In the genomic region with DNA sequence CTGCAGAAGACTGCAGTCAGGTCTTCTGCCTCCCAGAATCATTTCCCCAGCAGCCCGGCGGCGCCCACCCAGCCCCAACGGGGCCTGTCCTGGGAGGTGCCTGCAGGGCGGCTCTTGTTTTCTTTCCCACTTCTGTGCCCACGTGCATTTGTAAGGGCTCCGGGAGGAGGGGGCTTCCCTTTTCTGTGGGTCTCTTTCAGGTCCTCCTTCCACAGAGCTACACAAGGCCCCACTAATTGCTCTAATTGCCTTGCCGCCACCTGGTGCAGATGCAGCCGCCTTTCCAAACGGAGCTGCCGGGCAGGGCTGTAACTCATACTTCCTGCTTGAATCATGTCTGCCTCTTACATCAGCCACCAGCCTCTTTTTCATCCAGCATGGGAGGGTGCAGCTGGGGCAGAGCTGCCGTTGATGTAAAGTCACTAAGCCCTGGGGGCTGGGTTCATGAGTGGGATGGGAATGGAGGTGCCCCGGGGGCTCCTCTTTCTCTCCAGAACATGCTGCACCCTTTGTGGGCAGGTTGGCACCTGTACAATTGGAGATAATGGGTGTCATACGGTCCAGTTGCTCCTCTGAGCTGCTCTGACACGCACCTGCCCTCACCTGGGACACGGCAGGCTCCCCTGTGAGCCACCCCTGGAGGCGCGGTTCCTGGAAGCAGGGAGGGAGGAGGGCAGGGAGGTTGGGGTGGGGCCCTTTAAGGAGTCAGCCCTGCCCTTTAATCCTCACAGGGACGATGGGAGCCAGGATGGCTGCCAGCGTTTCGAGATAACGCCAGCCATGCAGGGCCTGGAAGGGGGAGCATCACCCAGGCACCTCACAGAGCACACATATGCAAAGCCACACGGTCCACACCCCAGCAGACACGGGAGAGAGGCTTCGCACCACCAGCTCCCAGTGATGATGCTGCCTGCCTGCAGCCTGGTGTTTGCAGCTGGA, we compare ENCODE assay signal across 1 cellular context.
A peak's percentile ranks its signal among the peaks of the same experiment; 100 is the strongest.
TF ChIP-seq lines count a peak whose summit lies in the region.

No MANE protein-coding gene starts in this region.

TF ChIP-seq in HepG2, 621 proteins besides CTCF, POLR2A, EP300 and RAD21 (continued from another document and continues in another):
- TF ChIP-seq, protein P1, sequence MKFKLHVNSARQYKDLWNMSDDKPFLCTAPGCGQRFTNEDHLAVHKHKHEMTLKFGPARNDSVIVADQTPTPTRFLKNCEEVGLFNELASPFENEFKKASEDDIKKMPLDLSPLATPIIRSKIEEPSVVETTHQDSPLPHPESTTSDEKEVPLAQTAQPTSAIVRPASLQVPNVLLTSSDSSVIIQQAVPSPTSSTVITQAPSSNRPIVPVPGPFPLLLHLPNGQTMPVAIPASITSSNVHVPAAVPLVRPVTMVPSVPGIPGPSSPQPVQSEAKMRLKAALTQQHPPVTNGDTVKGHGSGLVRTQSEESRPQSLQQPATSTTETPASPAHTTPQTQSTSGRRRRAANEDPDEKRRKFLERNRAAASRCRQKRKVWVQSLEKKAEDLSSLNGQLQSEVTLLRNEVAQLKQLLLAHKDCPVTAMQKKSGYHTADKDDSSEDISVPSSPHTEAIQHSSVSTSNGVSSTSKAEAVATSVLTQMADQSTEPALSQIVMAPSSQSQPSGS (CRISPR knock-in tag; IDR thresholded peaks at IDR 0.05): no peak
- TF ChIP-seq MAFF (IDR thresholded peaks at IDR 0.05; ENCODE audit: low read depth, low read length) (no peak), ZNF496 (CRISPR knock-in tag; IDR thresholded peaks at IDR 0.05; ENCODE audit: insufficient replicate concordance) (no peak), ZC3H13 (CRISPR knock-in tag; IDR thresholded peaks at IDR 0.05) (no peak), MATR3 (CRISPR knock-in tag; IDR thresholded peaks at IDR 0.05) (no peak), RFXANK (CRISPR knock-in tag; IDR thresholded peaks at IDR 0.05) (no peak), FOXA3 (CRISPR knock-in tag; IDR thresholded peaks at IDR 0.05) (peak; percentile 59), PRMT3 (CRISPR knock-in tag; IDR thresholded peaks at IDR 0.05; ENCODE audit: borderline replicate concordance, low read depth) (no peak), HOXD1 (CRISPR knock-in tag; IDR thresholded peaks at IDR 0.05) (0 out of 2 replicates have a peak, but pooled peaks have one; percentile 12), ZFP62 (CRISPR knock-in tag; IDR thresholded peaks at IDR 0.05) (no peak), NFYC (CRISPR knock-in tag; IDR thresholded peaks at IDR 0.05) (no peak), YY1 (IDR thresholded peaks at IDR 0.05; ENCODE audit: insufficient read depth, insufficient replicate concordance, low read depth, low read length) (no peak), FOSL2 (CRISPR knock-in tag; IDR thresholded peaks at IDR 0.05) (peak; percentile 89), ZKSCAN1 (IDR thresholded peaks at IDR 0.05; ENCODE audit: low read length) (no peak), TMF1 (CRISPR knock-in tag; IDR thresholded peaks at IDR 0.05; ENCODE audit: low read depth) (no peak), ZNF737 (CRISPR knock-in tag; IDR thresholded peaks at IDR 0.05; ENCODE audit: borderline replicate concordance) (no peak), TEAD3 (CRISPR knock-in tag; optimal IDR thresholded peaks at IDR 0.05; ENCODE audit: borderline replicate concordance) (no peak), ZNF841 (CRISPR knock-in tag; IDR thresholded peaks at IDR 0.05; ENCODE audit: borderline replicate concordance) (no peak), WIZ (CRISPR knock-in tag; IDR thresholded peaks at IDR 0.05) (no peak), PCBP1 (IDR thresholded peaks at IDR 0.05; ENCODE audit: borderline replicate concordance, low read depth, low read length) (no peak), FOXA1 (IDR thresholded peaks at IDR 0.05) (no peak), FOXA1 (CRISPR knock-in tag; IDR thresholded peaks at IDR 0.05) (no peak), ZNF552 (CRISPR knock-in tag; IDR thresholded peaks at IDR 0.05; ENCODE audit: borderline replicate concordance) (0 out of 2 replicates have a peak, but pooled peaks have one; percentile 34), CREM (IDR thresholded peaks at IDR 0.05) (no peak), CREM (CRISPR knock-in tag; IDR thresholded peaks at IDR 0.05) (no peak), CBX2 (IDR thresholded peaks at IDR 0.05; ENCODE audit: low read depth, low read length) (no peak), CBX2 (CRISPR knock-in tag; IDR thresholded peaks at IDR 0.05; ENCODE audit: low read depth) (no peak), ZNF550 (CRISPR knock-in tag; IDR thresholded peaks at IDR 0.05; ENCODE audit: borderline replicate concordance) (no peak), AKAP8 (CRISPR knock-in tag; IDR thresholded peaks at IDR 0.05) (no peak), KDM2A (CRISPR knock-in tag; IDR thresholded peaks at IDR 0.05; ENCODE audit: borderline replicate concordance, low read depth) (no peak), ZNF777 (CRISPR knock-in tag; IDR thresholded peaks at IDR 0.05) (no peak), SMC3 (IDR thresholded peaks at IDR 0.05; ENCODE audit: low read length) (no peak), ZNF747 (CRISPR knock-in tag; IDR thresholded peaks at IDR 0.05; ENCODE audit: borderline replicate concordance) (no peak), SP4 (CRISPR knock-in tag; IDR thresholded peaks at IDR 0.05) (no peak), ZNF674 (CRISPR knock-in tag; IDR thresholded peaks at IDR 0.05; ENCODE audit: low read depth) (no peak; the same call in 1 of the 2 replicates), FOXM1 (CRISPR knock-in tag; IDR thresholded peaks at IDR 0.05) (no peak), ZNF563 (CRISPR knock-in tag; IDR thresholded peaks at IDR 0.05) (no peak)
- TF ChIP-seq, protein P2, sequence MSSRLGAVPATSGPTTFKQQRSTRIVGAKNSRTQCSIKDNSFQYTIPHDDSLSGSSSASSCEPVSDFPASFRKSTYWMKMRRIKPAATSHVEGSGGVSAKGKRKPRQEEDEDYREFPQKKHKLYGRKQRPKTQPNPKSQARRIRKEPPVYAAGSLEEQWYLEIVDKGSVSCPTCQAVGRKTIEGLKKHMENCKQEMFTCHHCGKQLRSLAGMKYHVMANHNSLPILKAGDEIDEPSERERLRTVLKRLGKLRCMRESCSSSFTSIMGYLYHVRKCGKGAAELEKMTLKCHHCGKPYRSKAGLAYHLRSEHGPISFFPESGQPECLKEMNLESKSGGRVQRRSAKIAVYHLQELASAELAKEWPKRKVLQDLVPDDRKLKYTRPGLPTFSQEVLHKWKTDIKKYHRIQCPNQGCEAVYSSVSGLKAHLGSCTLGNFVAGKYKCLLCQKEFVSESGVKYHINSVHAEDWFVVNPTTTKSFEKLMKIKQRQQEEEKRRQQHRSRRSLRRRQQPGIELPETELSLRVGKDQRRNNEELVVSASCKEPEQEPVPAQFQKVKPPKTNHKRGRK (CRISPR knock-in tag; IDR thresholded peaks at IDR 0.05): no peak
- TF ChIP-seq, protein P3, sequence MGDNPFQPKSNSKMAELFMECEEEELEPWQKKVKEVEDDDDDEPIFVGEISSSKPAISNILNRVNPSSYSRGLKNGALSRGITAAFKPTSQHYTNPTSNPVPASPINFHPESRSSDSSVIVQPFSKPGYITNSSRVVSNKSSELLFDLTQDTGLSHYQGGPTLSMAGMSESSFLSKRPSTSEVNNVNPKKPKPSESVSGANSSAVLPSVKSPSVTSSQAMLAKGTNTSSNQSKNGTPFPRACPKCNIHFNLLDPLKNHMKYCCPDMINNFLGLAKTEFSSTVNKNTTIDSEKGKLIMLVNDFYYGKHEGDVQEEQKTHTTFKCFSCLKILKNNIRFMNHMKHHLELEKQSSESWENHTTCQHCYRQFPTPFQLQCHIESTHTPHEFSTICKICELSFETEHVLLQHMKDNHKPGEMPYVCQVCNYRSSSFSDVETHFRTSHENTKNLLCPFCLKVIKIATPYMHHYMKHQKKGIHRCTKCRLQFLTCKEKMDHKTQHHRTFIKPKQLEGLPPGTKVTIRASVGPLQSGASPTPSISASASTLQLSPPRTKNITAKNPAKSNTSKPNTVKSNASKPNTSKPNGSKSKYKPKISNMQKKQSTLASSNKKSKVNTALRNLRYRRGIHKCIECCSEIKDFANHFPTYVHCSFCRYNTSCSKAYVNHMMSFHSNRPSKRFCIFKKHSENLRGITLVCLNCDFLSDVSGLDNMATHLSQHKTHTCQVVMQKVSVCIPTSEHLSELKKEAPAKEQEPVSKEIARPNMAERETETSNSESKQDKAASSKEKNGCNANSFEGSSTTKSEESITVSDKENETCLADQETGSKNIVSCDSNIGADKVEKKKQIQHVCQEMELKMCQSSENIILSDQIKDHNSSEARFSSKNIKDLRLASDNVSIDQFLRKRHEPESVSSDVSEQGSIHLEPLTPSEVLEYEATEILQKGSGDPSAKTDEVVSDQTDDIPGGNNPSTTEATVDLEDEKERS (CRISPR knock-in tag; IDR thresholded peaks at IDR 0.05): no peak
- TF ChIP-seq, protein P4, sequence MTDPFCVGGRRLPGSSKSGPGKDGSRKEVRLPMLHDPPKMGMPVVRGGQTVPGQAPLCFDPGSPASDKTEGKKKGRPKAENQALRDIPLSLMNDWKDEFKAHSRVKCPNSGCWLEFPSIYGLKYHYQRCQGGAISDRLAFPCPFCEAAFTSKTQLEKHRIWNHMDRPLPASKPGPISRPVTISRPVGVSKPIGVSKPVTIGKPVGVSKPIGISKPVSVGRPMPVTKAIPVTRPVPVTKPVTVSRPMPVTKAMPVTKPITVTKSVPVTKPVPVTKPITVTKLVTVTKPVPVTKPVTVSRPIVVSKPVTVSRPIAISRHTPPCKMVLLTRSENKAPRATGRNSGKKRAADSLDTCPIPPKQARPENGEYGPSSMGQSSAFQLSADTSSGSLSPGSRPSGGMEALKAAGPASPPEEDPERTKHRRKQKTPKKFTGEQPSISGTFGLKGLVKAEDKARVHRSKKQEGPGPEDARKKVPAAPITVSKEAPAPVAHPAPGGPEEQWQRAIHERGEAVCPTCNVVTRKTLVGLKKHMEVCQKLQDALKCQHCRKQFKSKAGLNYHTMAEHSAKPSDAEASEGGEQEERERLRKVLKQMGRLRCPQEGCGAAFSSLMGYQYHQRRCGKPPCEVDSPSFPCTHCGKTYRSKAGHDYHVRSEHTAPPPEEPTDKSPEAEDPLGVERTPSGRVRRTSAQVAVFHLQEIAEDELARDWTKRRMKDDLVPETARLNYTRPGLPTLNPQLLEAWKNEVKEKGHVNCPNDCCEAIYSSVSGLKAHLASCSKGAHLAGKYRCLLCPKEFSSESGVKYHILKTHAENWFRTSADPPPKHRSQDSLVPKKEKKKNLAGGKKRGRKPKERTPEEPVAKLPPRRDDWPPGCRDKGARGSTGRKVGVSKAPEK (CRISPR knock-in tag; IDR thresholded peaks at IDR 0.05; ENCODE audit: borderline replicate concordance): no peak
- TF ChIP-seq, protein P5, sequence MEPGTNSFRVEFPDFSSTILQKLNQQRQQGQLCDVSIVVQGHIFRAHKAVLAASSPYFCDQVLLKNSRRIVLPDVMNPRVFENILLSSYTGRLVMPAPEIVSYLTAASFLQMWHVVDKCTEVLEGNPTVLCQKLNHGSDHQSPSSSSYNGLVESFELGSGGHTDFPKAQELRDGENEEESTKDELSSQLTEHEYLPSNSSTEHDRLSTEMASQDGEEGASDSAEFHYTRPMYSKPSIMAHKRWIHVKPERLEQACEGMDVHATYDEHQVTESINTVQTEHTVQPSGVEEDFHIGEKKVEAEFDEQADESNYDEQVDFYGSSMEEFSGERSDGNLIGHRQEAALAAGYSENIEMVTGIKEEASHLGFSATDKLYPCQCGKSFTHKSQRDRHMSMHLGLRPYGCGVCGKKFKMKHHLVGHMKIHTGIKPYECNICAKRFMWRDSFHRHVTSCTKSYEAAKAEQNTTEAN (CRISPR knock-in tag; conservative IDR thresholded peaks at IDR 0.05): peak; percentile 42; the same call in 1 of the 2 replicates
- TF ChIP-seq, protein P6, sequence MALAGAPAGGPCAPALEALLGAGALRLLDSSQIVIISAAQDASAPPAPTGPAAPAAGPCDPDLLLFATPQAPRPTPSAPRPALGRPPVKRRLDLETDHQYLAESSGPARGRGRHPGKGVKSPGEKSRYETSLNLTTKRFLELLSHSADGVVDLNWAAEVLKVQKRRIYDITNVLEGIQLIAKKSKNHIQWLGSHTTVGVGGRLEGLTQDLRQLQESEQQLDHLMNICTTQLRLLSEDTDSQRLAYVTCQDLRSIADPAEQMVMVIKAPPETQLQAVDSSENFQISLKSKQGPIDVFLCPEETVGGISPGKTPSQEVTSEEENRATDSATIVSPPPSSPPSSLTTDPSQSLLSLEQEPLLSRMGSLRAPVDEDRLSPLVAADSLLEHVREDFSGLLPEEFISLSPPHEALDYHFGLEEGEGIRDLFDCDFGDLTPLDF (CRISPR knock-in tag; IDR thresholded peaks at IDR 0.05): no peak
- TF ChIP-seq, protein P7, sequence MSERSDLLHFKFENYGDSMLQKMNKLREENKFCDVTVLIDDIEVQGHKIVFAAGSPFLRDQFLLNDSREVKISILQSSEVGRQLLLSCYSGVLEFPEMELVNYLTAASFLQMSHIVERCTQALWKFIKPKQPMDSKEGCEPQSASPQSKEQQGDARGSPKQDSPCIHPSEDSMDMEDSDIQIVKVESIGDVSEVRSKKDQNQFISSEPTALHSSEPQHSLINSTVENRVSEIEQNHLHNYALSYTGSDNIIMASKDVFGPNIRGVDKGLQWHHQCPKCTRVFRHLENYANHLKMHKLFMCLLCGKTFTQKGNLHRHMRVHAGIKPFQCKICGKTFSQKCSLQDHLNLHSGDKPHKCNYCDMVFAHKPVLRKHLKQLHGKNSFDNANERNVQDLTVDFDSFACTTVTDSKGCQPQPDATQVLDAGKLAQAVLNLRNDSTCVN (CRISPR knock-in tag; IDR thresholded peaks at IDR 0.05; ENCODE audit: borderline replicate concordance): no peak
- TF ChIP-seq, protein P8, sequence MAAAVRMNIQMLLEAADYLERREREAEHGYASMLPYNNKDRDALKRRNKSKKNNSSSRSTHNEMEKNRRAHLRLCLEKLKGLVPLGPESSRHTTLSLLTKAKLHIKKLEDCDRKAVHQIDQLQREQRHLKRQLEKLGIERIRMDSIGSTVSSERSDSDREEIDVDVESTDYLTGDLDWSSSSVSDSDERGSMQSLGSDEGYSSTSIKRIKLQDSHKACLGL (CRISPR knock-in tag; IDR thresholded peaks at IDR 0.05): no peak
- TF ChIP-seq, protein P9, sequence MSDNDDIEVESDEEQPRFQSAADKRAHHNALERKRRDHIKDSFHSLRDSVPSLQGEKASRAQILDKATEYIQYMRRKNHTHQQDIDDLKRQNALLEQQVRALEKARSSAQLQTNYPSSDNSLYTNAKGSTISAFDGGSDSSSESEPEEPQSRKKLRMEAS (IDR thresholded peaks at IDR 0.05): peak; percentile 54
- TF ChIP-seq, protein P10, sequence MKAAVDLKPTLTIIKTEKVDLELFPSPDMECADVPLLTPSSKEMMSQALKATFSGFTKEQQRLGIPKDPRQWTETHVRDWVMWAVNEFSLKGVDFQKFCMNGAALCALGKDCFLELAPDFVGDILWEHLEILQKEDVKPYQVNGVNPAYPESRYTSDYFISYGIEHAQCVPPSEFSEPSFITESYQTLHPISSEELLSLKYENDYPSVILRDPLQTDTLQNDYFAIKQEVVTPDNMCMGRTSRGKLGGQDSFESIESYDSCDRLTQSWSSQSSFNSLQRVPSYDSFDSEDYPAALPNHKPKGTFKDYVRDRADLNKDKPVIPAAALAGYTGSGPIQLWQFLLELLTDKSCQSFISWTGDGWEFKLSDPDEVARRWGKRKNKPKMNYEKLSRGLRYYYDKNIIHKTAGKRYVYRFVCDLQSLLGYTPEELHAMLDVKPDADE (CRISPR knock-in tag; IDR thresholded peaks at IDR 0.05): no peak
- TF ChIP-seq, protein P11, sequence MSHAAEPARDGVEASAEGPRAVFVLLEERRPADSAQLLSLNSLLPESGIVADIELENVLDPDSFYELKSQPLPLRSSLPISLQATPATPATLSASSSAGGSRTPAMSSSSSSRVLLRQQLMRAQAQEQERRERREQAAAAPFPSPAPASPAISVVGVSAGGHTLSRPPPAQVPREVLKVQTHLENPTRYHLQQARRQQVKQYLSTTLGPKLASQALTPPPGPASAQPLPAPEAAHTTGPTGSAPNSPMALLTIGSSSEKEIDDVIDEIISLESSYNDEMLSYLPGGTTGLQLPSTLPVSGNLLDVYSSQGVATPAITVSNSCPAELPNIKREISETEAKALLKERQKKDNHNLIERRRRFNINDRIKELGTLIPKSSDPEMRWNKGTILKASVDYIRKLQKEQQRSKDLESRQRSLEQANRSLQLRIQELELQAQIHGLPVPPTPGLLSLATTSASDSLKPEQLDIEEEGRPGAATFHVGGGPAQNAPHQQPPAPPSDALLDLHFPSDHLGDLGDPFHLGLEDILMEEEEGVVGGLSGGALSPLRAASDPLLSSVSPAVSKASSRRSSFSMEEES (CRISPR knock-in tag; IDR thresholded peaks at IDR 0.05): no peak
